Comparison of ENCODE assay signal across 8 cellular contexts in the genomic region with DNA sequence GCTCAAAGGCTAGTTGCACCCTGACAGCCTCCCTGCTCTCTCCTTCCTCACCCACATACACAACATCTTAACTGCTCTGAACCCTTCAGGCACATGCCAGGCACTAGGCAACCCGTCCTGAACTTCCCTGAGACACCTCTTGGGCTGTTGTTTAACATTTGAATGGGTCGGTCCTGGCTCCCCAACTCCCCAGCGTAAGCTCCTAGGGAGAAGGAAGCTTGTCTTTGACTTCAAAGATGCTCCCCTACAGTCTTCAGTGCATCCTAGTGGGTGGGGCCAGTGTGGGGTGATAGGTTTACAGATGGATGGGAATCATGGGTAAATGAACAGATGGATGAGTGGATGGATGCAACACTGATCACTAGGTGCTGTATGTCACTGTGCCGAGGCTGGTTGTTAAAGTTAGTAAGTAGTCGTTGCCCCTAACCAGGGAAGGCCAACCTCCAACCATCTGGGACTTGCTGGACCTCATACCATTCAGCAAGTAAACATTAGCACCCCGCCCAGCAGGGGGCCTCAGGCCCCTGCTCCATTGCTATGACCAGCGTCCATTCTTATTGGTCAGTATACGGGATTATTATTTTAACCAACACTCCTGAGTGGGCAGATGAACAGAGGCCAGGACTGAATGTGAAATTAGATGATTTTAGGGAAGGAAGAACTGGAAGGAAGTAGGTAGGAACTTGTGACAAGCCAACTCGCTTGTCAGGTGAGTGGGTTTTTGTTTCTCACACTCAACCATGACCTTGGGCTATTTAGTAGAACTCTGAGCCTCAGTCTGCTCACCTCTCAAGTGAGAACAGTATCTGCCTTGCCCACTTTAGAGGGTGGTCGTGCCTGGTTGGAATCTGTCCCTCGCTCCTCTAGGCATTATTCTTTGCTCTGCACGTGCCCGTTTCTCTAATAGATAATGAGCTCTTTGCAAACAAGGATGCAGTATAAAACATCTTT.
DNase-seq lines count a peak whose midpoint lies in the region; ATAC-seq and TF ChIP-seq lines count a peak whose summit lies in the region.

No MANE protein-coding gene starts in this region.

- no peak overlapping the region for H2AFZ ChIP-seq in SU-DHL-6 (ENCODE audit: low read depth, low read length, severe bottlenecking)

- no peak overlapping the region for H3K27ac Mint-ChIP-seq in HFFc6

- peak; percentile 78 for ATAC-seq in gastroesophageal sphincter

- no peak overlapping the region for H3K4me2 ChIP-seq in DOHH2 (ENCODE audit: low read length)
- no peak overlapping the region for H3K4me2 ChIP-seq in SU-DHL-6 (ENCODE audit: low read depth, low read length, poor library complexity, severe bottlenecking)

- no peak overlapping the region for H3K9ac ChIP-seq in SU-DHL-6 (ENCODE audit: low read length)

- H3K79me2 ChIP-seq in DOHH2 (ENCODE audit: control insufficient read depth, low read length) (no peaks in the 10 kb centered on the region), SU-DHL-6 (ENCODE audit: insufficient read depth, low read length) (no peaks in the 10 kb centered on the region)

- no peak for TF ChIP-seq EP300 in gastroesophageal sphincter (IDR thresholded peaks at IDR 0.05)

- H3K9me3 Mint-ChIP-seq in HFFc6 = no peaks in the 10 kb centered on the region

- H3K36me3 ChIP-seq in DOHH2 (ENCODE audit: control insufficient read depth, low read length) (no peaks in the 10 kb centered on the region), SU-DHL-6 (ENCODE audit: low read length) (no peaks in the 10 kb centered on the region), gastroesophageal sphincter (no peaks in the 10 kb centered on the region)

- peaks cover 17% of the 10 kb centered on the region for H3K4me1 Mint-ChIP-seq in HFFc6 (ENCODE audit: low read depth)

- no peaks in the 10 kb centered on the region for H3K9me2 ChIP-seq in DOHH2 (replicated peaks; ENCODE audit: control insufficient read depth, low read length)
- no peaks in the 10 kb centered on the region for H3K9me2 ChIP-seq in SU-DHL-6 (replicated peaks; ENCODE audit: insufficient read depth, low read length)

- no peak overlapping the region for H3K4me3 Mint-ChIP-seq in HFFc6

- no peaks in the 10 kb centered on the region for H3K4me1 ChIP-seq in DOHH2 (ENCODE audit: control insufficient read depth, low read length)
- peaks cover 0 to 5% (median 0%) of the 10 kb centered on the region in 3 donors for H3K4me1 ChIP-seq in gastroesophageal sphincter

- no peaks in the 10 kb centered on the region for H3F3A ChIP-seq in DOHH2 (ENCODE audit: control insufficient read depth, insufficient read depth)
- H3F3A ChIP-seq in SU-DHL-6 (ENCODE audit: insufficient read depth) = no peaks in the 10 kb centered on the region

- no peaks in the 10 kb centered on the region for H4K20me1 ChIP-seq in DOHH2 (ENCODE audit: control insufficient read depth, insufficient read depth, low read depth, low read length)
- H4K20me1 ChIP-seq in SU-DHL-6 (ENCODE audit: low read depth, low read length) = no peaks in the 10 kb centered on the region

- peaks cover 18% of the 10 kb centered on the region for H3K27me3 Mint-ChIP-seq in HFFc6 (ENCODE audit: insufficient read depth)

- 33 to 45% methylated on average over 8 to 11 of the region's 13 CpGs for WGBS in gastroesophageal sphincter (ENCODE audit: low coverage in 1 of 2), 2 donors

- H3K27ac ChIP-seq in DOHH2 (ENCODE audit: low read depth, low read length) (no peak overlapping the region), SU-DHL-6 (ENCODE audit: low read depth, low read length) (no peak overlapping the region), gastroesophageal sphincter (no peak overlapping the region)

- DNase-seq in HFFc6 (peak; percentile 56), pons (ENCODE audit: low spot score) (peak; percentile 65), mesenteric fat pad (ENCODE audit: low spot score) (no peak), LoVo (ENCODE audit: low spot score) (no peak)
- no peak for DNase-seq in stimulated activated naive CD4-positive, alpha-beta T cell treated with Interleukin-2 at 50 U/mL for 16 hours (lab: John Stamatoyannopoulos, UW)

- H3K27me3 ChIP-seq in DOHH2 (ENCODE audit: control insufficient read depth, low read length) (peaks cover 19% of the 10 kb centered on the region; the same call in 1 of the 2 replicates), SU-DHL-6 (ENCODE audit: low read length) (no peaks in the 10 kb centered on the region), gastroesophageal sphincter (peaks cover 22% of the 10 kb centered on the region)

- TF ChIP-seq POLR2A in gastroesophageal sphincter (IDR thresholded peaks at IDR 0.05) = no peak

- H3K9me3 ChIP-seq in DOHH2 (ENCODE audit: control insufficient read depth, insufficient read depth, low read length) (no peaks in the 10 kb centered on the region), SU-DHL-6 (ENCODE audit: insufficient read depth, low read length) (no peaks in the 10 kb centered on the region), gastroesophageal sphincter (no peaks in the 10 kb centered on the region)

- H3K36me3 Mint-ChIP-seq in HFFc6 (ENCODE audit: low read depth) = no peaks in the 10 kb centered on the region

- H3K4me3 ChIP-seq in DOHH2 (ENCODE audit: low read length) = no peak overlapping the region
- no peak overlapping the region for H3K4me3 ChIP-seq in SU-DHL-6 (ENCODE audit: insufficient read depth, low read length, poor library complexity, severe bottlenecking)
- no peak overlapping the region for H3K4me3 ChIP-seq in gastroesophageal sphincter

- TF ChIP-seq CTCF in DOHH2 (IDR thresholded peaks at IDR 0.05; ENCODE audit: low read depth, low read length, poor library complexity, severe bottlenecking) (peak; percentile 61), HFFc6 (IDR thresholded peaks at IDR 0.05) (peak; percentile 81), SU-DHL-6 (IDR thresholded peaks at IDR 0.05; ENCODE audit: insufficient read depth, low read length, poor library complexity, severe bottlenecking) (peak; percentile 83), gastroesophageal sphincter (IDR thresholded peaks at IDR 0.05) (peak in 3 of 4 experiments; percentile 61 to 78 (median 68))

Comparison
In these comparisons a context has a peak if more than half of its experiments do, and no peak if none do; other contexts are left out.
1. DNase-seq: peak in HFFc6 (single experiment) and pons (single experiment); none in mesenteric fat pad (single experiment), LoVo (single experiment) and stimulated activated naive CD4-positive, alpha-beta T cell treated with Interleukin-2 at 50 U/mL for 16 hours (single experiment).
2. Peak in every context shown above with its lines, with median percentiles within 50 percentile points of each other: CTCF ChIP-seq.